In genomic region chr6:93549868-93550267, GRCh38 we compare ENCODE assay signal across 27 cellular contexts.
"Had no signal": no experiment of that assay in that cellular context is flagged by ENCODE, and none has a peak within 500 bp of the region (broad histone marks: within the 10 kb centered on the region; RNA-seq: fewer than 3 reads in every experiment).

No MANE protein-coding gene starts in this region.

- H3K36me3 ChIP-seq: adrenal gland, colonic mucosa, esophagus squamous epithelium, gastroesophageal sphincter, heart right ventricle had no signal

- ATAC-seq: activated CD4-positive, alpha-beta T cell treated with anti-CD3 and anti-CD28 coated beads for 36 hours; activated CD8-positive, alpha-beta memory T cell treated with anti-CD3 and anti-CD28 coated beads, Interleukin-2, amount 10 ng/mL, durations not matched to agents 7 days and 5 days; activated CD8-positive, alpha-beta T cell treated with anti-CD3 and anti-CD28 coated beads, Interleukin-2, amount 10 ng/mL, durations not matched to agents 7 days and 5 days; activated naive CD8-positive, alpha-beta T cell treated with anti-CD3 and anti-CD28 coated beads, Interleukin-2, amount 50 U/mL, for 24 hours; body of pancreas; gastroesophageal sphincter; heart right ventricle had no signal

- DNase-seq: activated CD4-positive, alpha-beta memory T cell treated with anti-CD3 and anti-CD28 coated beads for 36 hours; activated CD4-positive, alpha-beta T cell treated with anti-CD3 and anti-CD28 coated beads for 36 hours; activated CD4-positive, alpha-beta T cell treated with anti-CD3 and anti-CD28 coated beads, Interleukin-2, amount 10 ng/mL, durations not matched to agents 24 days and 14 days; activated CD4-positive, CD25-positive, alpha-beta regulatory T cell; activated CD4-positive, CD25-positive, alpha-beta regulatory T cell treated with anti-CD3 and anti-CD28 coated beads, Interleukin-2, amount 50 U/mL, for 72 hours; activated CD8-positive, alpha-beta memory T cell treated with anti-CD3 and anti-CD28 coated beads, Interleukin-2, amount 10 ng/mL, durations not matched to agents 7 days and 5 days; activated CD8-positive, alpha-beta memory T cell treated with anti-CD3 and anti-CD28 coated beads, Interleukin-2, amount 50 U/mL, for 4 hours; activated CD8-positive, alpha-beta T cell treated with anti-CD3 and anti-CD28 coated beads, Interleukin-2, amount 10 ng/mL, durations not matched to agents 7 days and 5 days; activated effector memory CD4-positive, alpha-beta T cell treated with anti-CD3 and anti-CD28 coated beads, Interleukin-2, amount 50 U/mL, for 16 hours; activated naive CD4-positive, alpha-beta T cell treated with anti-CD3 and anti-CD28 coated beads for 36 hours; activated naive CD8-positive, alpha-beta T cell treated with anti-CD3 and anti-CD28 coated beads for 36 hours; activated naive CD8-positive, alpha-beta T cell treated with anti-CD3 and anti-CD28 coated beads, Interleukin-2, amount 50 U/mL, for 24 hours; activated T-cell treated with anti-CD3 and anti-CD28 coated beads, Interleukin-2, amount 50 U/mL, for 1 hour; activated T-cell treated with anti-CD3 and anti-CD28 coated beads, Interleukin-2, amount 50 U/mL, for 48 hours; adrenal gland; amygdala; aorta; body of pancreas; caudate nucleus; colonic mucosa; effector CD8-positive, alpha-beta T cell; esophagus squamous epithelium; foreskin melanocyte; heart right ventricle had no signal

- H3K4me1 ChIP-seq: adrenal gland, body of pancreas, colonic mucosa, esophagus squamous epithelium, heart right ventricle had no signal

- H3K27ac ChIP-seq: adrenal gland, body of pancreas, colonic mucosa, epithelial cell of prostate, esophagus squamous epithelium, gastroesophageal sphincter, heart right ventricle, hepatocyte had no signal

- H3K4me2 ChIP-seq: hepatocyte had no signal

- H3K4me3 ChIP-seq: adrenal gland, body of pancreas, colonic mucosa, esophagus squamous epithelium, heart right ventricle, hepatocyte had no signal

- H3K27me3 ChIP-seq: adrenal gland, body of pancreas, colonic mucosa, esophagus squamous epithelium, gastroesophageal sphincter, heart right ventricle, hepatocyte had no signal

- H3K9me3 ChIP-seq: adrenal gland, body of pancreas, colonic mucosa, gastroesophageal sphincter had no signal

- H3K79me2 ChIP-seq: hepatocyte had no signal

- H2AFZ ChIP-seq: hepatocyte had no signal
